Comparison of ENCODE assay signal across 1 cellular context in the genomic region with DNA sequence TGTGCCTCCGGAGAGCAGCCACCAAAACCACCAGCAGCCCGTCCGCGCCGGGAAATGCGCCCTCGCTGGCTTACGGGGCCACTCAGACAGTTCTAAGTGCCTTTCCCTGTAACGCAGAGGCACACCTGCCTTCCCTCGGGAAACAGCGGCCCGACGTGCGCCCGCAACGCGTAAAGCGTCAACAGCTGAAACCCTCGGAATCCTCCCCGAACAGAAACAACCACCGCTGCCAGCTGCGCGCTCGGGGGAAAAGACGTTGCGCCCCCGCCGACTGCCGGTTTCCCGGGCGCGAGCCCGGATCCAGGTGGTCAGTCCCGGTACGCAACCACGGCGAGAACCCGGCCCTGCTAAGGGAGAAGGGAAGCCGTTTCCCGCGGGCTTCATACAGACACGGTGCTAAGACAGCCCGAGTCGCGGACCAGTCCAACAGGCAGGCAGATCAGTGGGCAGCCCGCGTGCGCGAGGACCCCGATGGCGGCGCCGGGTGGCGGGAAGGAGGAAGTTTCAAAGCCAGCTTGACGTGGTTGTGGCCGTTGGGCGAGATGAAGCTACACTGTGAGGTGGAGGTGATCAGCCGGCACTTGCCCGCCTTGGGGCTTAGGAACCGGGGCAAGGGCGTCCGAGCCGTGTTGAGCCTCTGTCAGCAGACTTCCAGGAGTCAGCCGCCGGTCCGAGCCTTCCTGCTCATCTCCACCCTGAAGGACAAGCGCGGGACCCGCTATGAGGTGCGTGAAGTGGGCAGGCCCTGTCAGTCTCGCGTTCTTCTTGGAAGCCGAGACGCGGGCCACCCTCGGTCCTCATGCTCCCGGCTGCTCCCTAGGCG.
TF ChIP-seq lines count a peak whose summit lies in the region.

TSS of gene LRR1 (plus strand) at position 462 of the 823 bp plus-strand sequence. CDS start at position 543, 81 bp downstream.

TF ChIP-seq in GM12878, 131 proteins besides CTCF, POLR2A, EP300 and RAD21 (continued from another document):
- TF ChIP-seq CUX1 (IDR thresholded peaks at IDR 0.05; ENCODE audit: insufficient replicate concordance, low read depth, low read length), result no peak
- TF ChIP-seq NFIC (IDR thresholded peaks at IDR 0.05; ENCODE audit: low read depth, low read length), result peak; percentile 32; the same call in 1 of the 2 replicates
- no peak for TF ChIP-seq USF2 (IDR thresholded peaks at IDR 0.05; ENCODE audit: borderline replicate concordance, low read depth, low read length)
- TF ChIP-seq REST (IDR thresholded peaks at IDR 0.05; ENCODE audit: low read depth, low read length), result no peak
- no peak for TF ChIP-seq ZBTB11 (CRISPR knock-in tag; IDR thresholded peaks at IDR 0.05)
- TF ChIP-seq HCFC1 (IDR thresholded peaks at IDR 0.05; ENCODE audit: low read length), result peak; percentile 60
- TF ChIP-seq, protein P1, sequence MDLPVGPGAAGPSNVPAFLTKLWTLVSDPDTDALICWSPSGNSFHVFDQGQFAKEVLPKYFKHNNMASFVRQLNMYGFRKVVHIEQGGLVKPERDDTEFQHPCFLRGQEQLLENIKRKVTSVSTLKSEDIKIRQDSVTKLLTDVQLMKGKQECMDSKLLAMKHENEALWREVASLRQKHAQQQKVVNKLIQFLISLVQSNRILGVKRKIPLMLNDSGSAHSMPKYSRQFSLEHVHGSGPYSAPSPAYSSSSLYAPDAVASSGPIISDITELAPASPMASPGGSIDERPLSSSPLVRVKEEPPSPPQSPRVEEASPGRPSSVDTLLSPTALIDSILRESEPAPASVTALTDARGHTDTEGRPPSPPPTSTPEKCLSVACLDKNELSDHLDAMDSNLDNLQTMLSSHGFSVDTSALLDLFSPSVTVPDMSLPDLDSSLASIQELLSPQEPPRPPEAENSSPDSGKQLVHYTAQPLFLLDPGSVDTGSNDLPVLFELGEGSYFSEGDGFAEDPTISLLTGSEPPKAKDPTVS (IDR thresholded peaks at IDR 0.05; ENCODE audit: low read depth, low read length), result no peak
- TF ChIP-seq HDAC6 (IDR thresholded peaks at IDR 0.05; ENCODE audit: unreplicated experiment), result no peak
